In the genomic region with DNA sequence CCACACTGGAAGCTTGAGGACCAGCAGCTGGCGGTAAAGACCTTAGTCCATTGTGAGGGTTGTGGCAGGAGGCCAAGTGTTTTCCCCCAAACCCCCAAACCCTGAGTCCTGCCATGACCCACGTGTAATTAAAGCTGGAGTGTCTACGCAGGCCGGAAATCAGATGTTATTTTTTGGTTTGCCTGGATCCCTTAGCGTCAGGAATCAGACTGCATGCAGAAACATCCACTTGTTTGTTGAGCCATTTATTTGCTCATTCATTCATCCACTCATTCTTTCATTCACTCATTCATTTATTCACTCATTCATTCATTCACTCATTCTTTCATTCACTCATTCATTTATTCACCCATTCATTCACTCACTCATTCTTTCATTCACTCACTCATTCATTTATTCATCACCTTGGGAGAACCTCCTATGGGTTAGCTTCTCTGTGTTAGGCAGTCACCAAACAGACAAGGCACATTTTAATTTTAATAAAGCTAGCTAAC, we compare ENCODE assay signal across 8 cellular contexts.
A peak's percentile ranks its signal among the peaks of the same experiment; 100 is the strongest.
DNase-seq lines count a peak whose midpoint lies in the region; ATAC-seq, FAIRE-seq and TF ChIP-seq lines count a peak whose summit lies in the region.

No MANE protein-coding gene starts in this region.

- no peaks in the 10 kb centered on the region for H4K20me1 ChIP-seq in HepG2 (ENCODE audit: insufficient read depth, low read length)

- CTCF ChIA-PET in HepG2 (lab: Yijun Ruan, JAX; ENCODE audit: low intra/inter-chr PET ratio, low total read pairs): no interaction called here

- intact Hi-C loops in HepG2 (cut with micrococcal nuclease; ENCODE audit: unreplicated experiment): no loop called here
- intact Hi-C loops in left ventricle myocardium superior (cut with micrococcal nuclease): no loop called here
- intact Hi-C loops in vagina (cut with DNase I): no loop called here

- no peaks in the 10 kb centered on the region for H3K9me3 ChIP-seq in liver (ENCODE audit: control insufficient read depth in 4 of 4, low read length in 3 of 4)
- no peaks in the 10 kb centered on the region for H3K9me3 ChIP-seq in HepG2 (ENCODE audit: low read length)
- no peaks in the 10 kb centered on the region for H3K9me3 ChIP-seq in vagina

- in situ Hi-C loops in HepG2 (cut with HindIII; ENCODE audit: extremely low pct_ligation_motif_present, low pct_unique_long_range_greater_than_20kb): no loop called here

- H3K27ac ChIP-seq in liver (ENCODE audit: low read depth in 1 of 2, low read length in 2 of 2) (peak overlapping the region; percentile 32 to 61), HepG2 (ENCODE audit: extremely low read length, insufficient read depth, low read length) (no peak overlapping the region), vagina (no peak overlapping the region)

- H3K4me2 ChIP-seq in HepG2 (ENCODE audit: low read depth, low read length): no peak overlapping the region

- no peak for DNase-seq in HepG2 (ENCODE audit: low spot score)
- peak; percentile 79 for DNase-seq in NCI-H2171 treated with DMSO at 0.1 percent for 48 hours (lab: John Stamatoyannopoulos, UW)
- no peak for DNase-seq in left ventricle myocardium superior
- DNase-seq in vagina (ENCODE audit: extremely low spot score in 2 of 2): no peak
- no peak for DNase-seq in glomerular visceral epithelial cell (ENCODE audit: extremely low spot score)
- no peak for DNase-seq in dermis blood vessel endothelial cell

- no peak for TF ChIP-seq RAD21 in liver (IDR thresholded peaks at IDR 0.05)
- no peak for TF ChIP-seq RAD21 in HepG2 (CRISPR knock-in tag; IDR thresholded peaks at IDR 0.05)

- H3K9ac ChIP-seq in liver (ENCODE audit: low read depth in 1 of 2, low read length in 2 of 2) (peak overlapping the region in 1 of 2 donors; percentile 10), HepG2 (ENCODE audit: insufficient read depth, low read depth, low read length) (no peak overlapping the region)

- TF ChIP-seq CTCF in liver (IDR thresholded peaks at IDR 0.05; ENCODE audit: low read depth, low read length, missing input control) (no peak), HepG2 (CRISPR knock-in tag; IDR thresholded peaks at IDR 0.05) (no peak), vagina (IDR thresholded peaks at IDR 0.05) (no peak)

- H3K4me3 ChIP-seq in liver (ENCODE audit: low read depth in 1 of 3, low read length in 3 of 3): peak overlapping the region; percentile 9 to 52 (median 43)
- no peak overlapping the region for H3K4me3 ChIP-seq in HepG2 (replicated peaks in 1 of 3; ENCODE audit: insufficient read depth in 1 of 3, low read depth in 2 of 3, low read length in 3 of 3)
- H3K4me3 ChIP-seq in vagina: peak overlapping the region; percentile 15 to 32

- ATAC-seq in HepG2 (no peak), left ventricle myocardium superior (peak; percentile 15), HG03439 (IDR thresholded peaks at IDR 0.05; ENCODE audit: unreplicated experiment) (no peak)

- H3K4me1 ChIP-seq in liver (ENCODE audit: control insufficient read depth in 4 of 4, insufficient read depth in 4 of 4, low read length in 3 of 4) (peaks cover 1 to 19% (median 10%) of the 10 kb centered on the region in 4 donors), HepG2 (ENCODE audit: insufficient read depth, low read length) (no peaks in the 10 kb centered on the region), vagina (peaks cover 11% of the 10 kb centered on the region)

- FAIRE-seq in HepG2 (lab: Jason Lieb, UNC): no peak

- no peak overlapping the region for H2AFZ ChIP-seq in HepG2 (ENCODE audit: low read length)

- no TSS peak for BruUV-seq in HepG2 (replicated peaks; lab: Mats Ljungman, UMichigan)

- POLR2A ChIA-PET in HepG2 (lab: Yijun Ruan, JAX): no interaction called here

- no peaks in the 10 kb centered on the region for H3K27me3 ChIP-seq in liver (ENCODE audit: control insufficient read depth in 4 of 4, insufficient read depth in 4 of 4, low read length in 3 of 4)
- H3K27me3 ChIP-seq in HepG2 (ENCODE audit: control insufficient read depth in 1 of 2, insufficient read depth in 2 of 2, low read length in 2 of 2): no peaks in the 10 kb centered on the region; a peak in 1 of 5 replicates
- H3K27me3 ChIP-seq in vagina: no peaks in the 10 kb centered on the region

- no peak for TF ChIP-seq EP300 in HepG2 (IDR thresholded peaks at IDR 0.05; ENCODE audit: low read depth in 2 of 2, low read length in 2 of 2)
- TF ChIP-seq EP300 in HepG2 (CRISPR knock-in tag; IDR thresholded peaks at IDR 0.05; ENCODE audit: borderline replicate concordance): no peak

- H3K36me3 ChIP-seq in liver (ENCODE audit: control insufficient read depth in 4 of 4, insufficient read depth in 3 of 4, low read depth in 1 of 4, low read length in 3 of 4) (no peaks in the 10 kb centered on the region), HepG2 (replicated peaks in 1 of 2; ENCODE audit: control insufficient read depth in 1 of 2, insufficient read depth in 2 of 2, low read length in 2 of 2) (no peaks in the 10 kb centered on the region), vagina (no peaks in the 10 kb centered on the region)

- TF ChIP-seq POLR2A in HepG2 (IDR thresholded peaks at IDR 0.05; ENCODE audit: insufficient read depth in 1 of 2, low read depth in 2 of 2, low read length in 2 of 2) (no peak), vagina (IDR thresholded peaks at IDR 0.05) (no peak)

- no peaks in the 10 kb centered on the region for H3K79me2 ChIP-seq in HepG2 (ENCODE audit: insufficient read depth, low read length)

- WGBS in liver: 58% methylated on average over 5 of the region's 5 CpGs
- WGBS in HepG2 (ENCODE audit: low lambda C conversion rate): 53% methylated on average over 4 of the region's 5 CpGs

TF ChIP-seq in liver, 16 proteins besides CTCF, POLR2A, EP300 and RAD21:
- TF ChIP-seq HNF4A (conservative IDR thresholded peaks at IDR 0.05) (no peak), MAX (IDR thresholded peaks at IDR 0.05) (no peak), EGR1 (IDR thresholded peaks at IDR 0.05; ENCODE audit: low read depth in 2 of 2) (no peak)
- TF ChIP-seq, protein P1, sequence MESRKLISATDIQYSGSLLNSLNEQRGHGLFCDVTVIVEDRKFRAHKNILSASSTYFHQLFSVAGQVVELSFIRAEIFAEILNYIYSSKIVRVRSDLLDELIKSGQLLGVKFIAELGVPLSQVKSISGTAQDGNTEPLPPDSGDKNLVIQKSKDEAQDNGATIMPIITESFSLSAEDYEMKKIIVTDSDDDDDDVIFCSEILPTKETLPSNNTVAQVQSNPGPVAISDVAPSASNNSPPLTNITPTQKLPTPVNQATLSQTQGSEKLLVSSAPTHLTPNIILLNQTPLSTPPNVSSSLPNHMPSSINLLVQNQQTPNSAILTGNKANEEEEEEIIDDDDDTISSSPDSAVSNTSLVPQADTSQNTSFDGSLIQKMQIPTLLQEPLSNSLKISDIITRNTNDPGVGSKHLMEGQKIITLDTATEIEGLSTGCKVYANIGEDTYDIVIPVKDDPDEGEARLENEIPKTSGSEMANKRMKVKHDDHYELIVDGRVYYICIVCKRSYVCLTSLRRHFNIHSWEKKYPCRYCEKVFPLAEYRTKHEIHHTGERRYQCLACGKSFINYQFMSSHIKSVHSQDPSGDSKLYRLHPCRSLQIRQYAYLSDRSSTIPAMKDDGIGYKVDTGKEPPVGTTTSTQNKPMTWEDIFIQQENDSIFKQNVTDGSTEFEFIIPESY (IDR thresholded peaks at IDR 0.05): no peak

TF ChIP-seq in HepG2, 621 proteins besides CTCF, POLR2A, EP300 and RAD21:
- TF ChIP-seq PHF8 (CRISPR knock-in tag; IDR thresholded peaks at IDR 0.05) (no peak), RXRB (CRISPR knock-in tag; IDR thresholded peaks at IDR 0.05; ENCODE audit: borderline replicate concordance) (no peak), ZBTB7A (CRISPR knock-in tag; IDR thresholded peaks at IDR 0.05) (no peak), MXD1 (CRISPR knock-in tag; IDR thresholded peaks at IDR 0.05) (no peak), ZFP41 (CRISPR knock-in tag; IDR thresholded peaks at IDR 0.05; ENCODE audit: borderline replicate concordance) (no peak), ZNF274 (CRISPR knock-in tag; IDR thresholded peaks at IDR 0.05) (no peak), BCL6 (CRISPR knock-in tag; IDR thresholded peaks at IDR 0.05) (no peak), PRDM4 (CRISPR knock-in tag; IDR thresholded peaks at IDR 0.05; ENCODE audit: borderline replicate concordance) (no peak), ZFP82 (CRISPR knock-in tag; IDR thresholded peaks at IDR 0.05; ENCODE audit: borderline replicate concordance) (no peak), ELK4 (CRISPR knock-in tag; IDR thresholded peaks at IDR 0.05; ENCODE audit: borderline replicate concordance) (no peak), ZNF33B (CRISPR knock-in tag; IDR thresholded peaks at IDR 0.05) (no peak), ZSCAN30 (CRISPR knock-in tag; IDR thresholded peaks at IDR 0.05) (no peak)

Comparison
In these comparisons a context has a peak if more than half of its experiments do, and no peak if none do; other contexts are left out.
1. H3K27ac ChIP-seq: peak in liver (2 of 2); none in HepG2 (single experiment) and vagina (single experiment).
2. H3K4me3 ChIP-seq: peak in liver (3 of 3) and vagina (2 of 2); none in HepG2 (0 of 3).